Comparison of ENCODE assay signal across 10 cellular contexts in the genomic region with DNA sequence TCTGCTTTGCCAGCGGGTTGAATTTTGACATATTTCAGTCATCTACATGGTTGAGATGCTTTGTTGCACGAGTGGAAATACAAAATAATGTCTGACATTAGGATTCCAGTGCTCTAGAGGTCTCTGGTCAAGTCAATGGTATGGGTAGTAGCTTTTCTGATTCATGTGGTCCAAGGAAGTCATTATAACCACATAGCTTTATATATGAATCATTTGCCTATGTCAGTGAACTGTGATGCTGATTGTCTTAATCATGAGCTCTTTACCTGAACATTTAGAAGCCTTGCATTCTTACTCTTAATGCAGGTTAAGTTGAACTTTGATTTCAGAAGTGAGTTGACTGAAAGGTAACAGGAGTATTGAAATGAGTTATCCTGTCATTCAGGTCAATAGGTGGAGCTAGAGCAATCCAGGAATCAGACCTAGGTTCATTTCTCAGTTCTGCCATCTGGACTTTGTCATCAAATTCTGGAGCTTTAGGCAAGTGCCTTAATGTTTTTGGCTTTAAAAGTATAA. TPM values are rescaled to one million over a fixed set of nuclear protein-coding genes. Genes with fewer than 3 reads are reported as not detected.
DNase-seq lines count a peak whose midpoint lies in the region; ATAC-seq and TF ChIP-seq lines count a peak whose summit lies in the region.
"Had no signal": no experiment of that assay in that cellular context is flagged by ENCODE, and none has a peak within 500 bp of the region (broad histone marks: within the 10 kb centered on the region; RNA-seq: fewer than 3 reads in every experiment).

No MANE protein-coding gene starts in this region.

- no peaks in the 10 kb centered on the region for H3K36me3 Mint-ChIP-seq in T-cell

- no peaks in the 10 kb centered on the region for H3K27me3 Mint-ChIP-seq in T-cell
- H3K27me3 Mint-ChIP-seq: T-helper 17 cell had no signal

- in situ Hi-C loops in GM13976 (cut with MboI; ENCODE audit: low sequenced_read_pairs, unreplicated experiment) = no loop called here

- no peak overlapping the region for H2AFZ ChIP-seq in SK-N-SH (ENCODE audit: low read depth)

- peaks cover 24% of the 10 kb centered on the region for H3F3A ChIP-seq in SK-N-SH (replicated peaks; ENCODE audit: insufficient read depth)

- H3K4me3 ChIP-seq in SK-N-SH (ENCODE audit: low read depth in 2 of 2, low read length in 1 of 2) (0 out of 4 replicates have a peak overlapping the region, but pooled peaks of 1 of the 2 experiments have one; percentile 11), tibial artery (no peak overlapping the region), stomach (no peak overlapping the region)
- H3K4me3 ChIP-seq: gastroesophageal sphincter had no signal

- peaks cover 8 to 18% of the 10 kb centered on the region in 2 experiments; a peak in 3 of 4 replicates for H3K4me1 ChIP-seq in SK-N-SH (ENCODE audit: control insufficient read depth in 1 of 2, insufficient read depth in 2 of 2, low read depth in 1 of 2, low read length in 1 of 2)
- peaks cover 0 to 19% (median 10%) of the 10 kb centered on the region in 4 donors for H3K4me1 ChIP-seq in tibial artery
- peaks cover 7 to 63% (median 26%) of the 10 kb centered on the region in 4 donors for H3K4me1 ChIP-seq in stomach

- H3K27ac Mint-ChIP-seq in T-cell = peak overlapping the region in 1 of 2 donors; percentile 25
- H3K27ac Mint-ChIP-seq: T-helper 17 cell had no signal

- H3K9me3 ChIP-seq in SK-N-SH (no peaks in the 10 kb centered on the region), tibial artery (no peaks in the 10 kb centered on the region), stomach (no peaks in the 10 kb centered on the region)
- H3K9me3 ChIP-seq: gastroesophageal sphincter had no signal

- no peak overlapping the region for H3K4me3 Mint-ChIP-seq in T-cell
- H3K4me3 Mint-ChIP-seq: T-helper 17 cell had no signal

- H4K20me1 ChIP-seq in SK-N-SH (ENCODE audit: insufficient read depth) = peaks cover 72% of the 10 kb centered on the region

- H3K4me2 ChIP-seq in SK-N-SH = peak overlapping the region; percentile 83; the same call in 1 of the 2 replicates

- POLR2A ChIA-PET in SK-N-SH (lab: Yijun Ruan, JAX) (no interaction called here), T-cell (lab: Charles Lee) (interaction anchor here in 1 of 2 donors (0.6 kb wide), 1 partner anchor 75 kb away, joined by 3 read pairs; no protein-coding TSS in a partner anchor)

- TF ChIP-seq POLR2A in stomach (IDR thresholded peaks at IDR 0.05) = no peak

- H3K27me3 ChIP-seq in SK-N-SH (ENCODE audit: insufficient read depth) = no peaks in the 10 kb centered on the region
- no peaks in the 10 kb centered on the region for H3K27me3 ChIP-seq in tibial artery
- H3K27me3 ChIP-seq in stomach = no peaks in the 10 kb centered on the region
- H3K27me3 ChIP-seq: gastroesophageal sphincter had no signal

- peaks cover 57 to 65% (median 61%) of the 10 kb centered on the region in 3 donors for H3K4me1 Mint-ChIP-seq in T-cell

- peaks cover 0 to 7% of the 10 kb centered on the region in 2 experiments for H3K36me3 ChIP-seq in SK-N-SH (replicated peaks in 1 of 2; ENCODE audit: control insufficient read depth in 1 of 2, insufficient read depth in 2 of 2, low read length in 1 of 2)
- no peaks in the 10 kb centered on the region for H3K36me3 ChIP-seq in tibial artery
- H3K36me3 ChIP-seq in stomach = no peaks in the 10 kb centered on the region
- H3K36me3 ChIP-seq: gastroesophageal sphincter had no signal

- TF ChIP-seq RAD21 in SK-N-SH (IDR thresholded peaks at IDR 0.05; ENCODE audit: low read length) = peak; percentile 59

- TF ChIP-seq CTCF in GM13976 (IDR thresholded peaks at IDR 0.05; ENCODE audit: borderline replicate concordance, control extremely low read depth, extremely low read depth, insufficient read depth, missing control alignments) (no peak), SK-N-SH (IDR thresholded peaks at IDR 0.05) (peak; percentile 43), tibial artery (IDR thresholded peaks at IDR 0.05) (no peak), stomach (IDR thresholded peaks at IDR 0.05) (no peak)

- DNase-seq in CD1c-positive myeloid dendritic cell (ENCODE audit: extremely low spot score) = peak; percentile 8
- DNase-seq in GM13976 (ENCODE audit: low spot score) = peak; percentile 44
- DNase-seq in SK-N-SH = peak; percentile 25
- peak; percentile 77 for DNase-seq in iris pigment epithelial cell (ENCODE audit: low read depth)
- DNase-seq in tibial artery = no peak
- DNase-seq in T-cell = no peak
- no peak for DNase-seq in stomach
- DNase-seq: T-helper 17 cell had no signal

- intact Hi-C loops in tibial artery (cut with DNase I; ENCODE audit: low total_unique reads) (no loop called here), stomach (cut with DNase I; ENCODE audit: low total_unique reads) (no loop called here)

- CTCF ChIA-PET in SK-N-SH (lab: Yijun Ruan, JAX) (interaction anchor here (0.6 to 2.0 kb wide), 21 partner anchors 9 to 348 kb away, joined by 3 to 10 read pairs (median 4); no protein-coding TSS in a partner anchor), T-cell (lab: Charles Lee) (interaction anchor here (0.5 to 1.6 kb wide), 7 partner anchors 9 to 70 kb away, joined by 3 to 5 read pairs (median 3); no protein-coding TSS in a partner anchor)

- no peaks in the 10 kb centered on the region for H3K9me2 ChIP-seq in SK-N-SH

- H3K9me3 Mint-ChIP-seq in T-cell = no peaks in the 10 kb centered on the region

- peak overlapping the region in 1 of 2 experiments; percentile 48; a peak in 2 of 4 replicates for H3K27ac ChIP-seq in SK-N-SH (ENCODE audit: low read depth in 2 of 2, low read length in 1 of 2)
- H3K27ac ChIP-seq in tibial artery = no peak overlapping the region
- H3K27ac ChIP-seq in stomach = no peak overlapping the region
- H3K27ac ChIP-seq: gastroesophageal sphincter had no signal

- ATAC-seq in T-cell (replicated peaks in 1 of 4) (no peak), GM19035 (IDR thresholded peaks at IDR 0.05; ENCODE audit: unreplicated experiment) (no peak)
- ATAC-seq: gastroesophageal sphincter, T-helper 17 cell had no signal

- TF ChIP-seq EP300 in SK-N-SH (IDR thresholded peaks at IDR 0.05; ENCODE audit: borderline replicate concordance in 1 of 2, low read depth in 1 of 2, low read length in 1 of 2) (peak in 1 of 2 experiments; percentile 7; a peak in 1 of 4 replicates), stomach (IDR thresholded peaks at IDR 0.05) (no peak)

- peaks cover 79% of the 10 kb centered on the region for H3K79me2 ChIP-seq in SK-N-SH (ENCODE audit: insufficient read depth)

- 18% methylated on average over 2 of the region's 2 CpGs for WGBS in SK-N-SH (ENCODE audit: low lambda C conversion rate)
- 61 to 72% (median 67%) methylated on average over 2 of the region's 2 CpGs for WGBS in stomach, 5 donors

- no peak overlapping the region for H3K9ac ChIP-seq in SK-N-SH

TF ChIP-seq in SK-N-SH, 30 proteins besides CTCF, POLR2A, EP300 and RAD21:
- TF ChIP-seq TCF12 (IDR thresholded peaks at IDR 0.05) (0 out of 2 replicates have a peak, but pooled peaks have one; percentile 4), POLR2AphosphoS5 (IDR thresholded peaks at IDR 0.05; ENCODE audit: low read depth, low read length) (no peak), MEF2A (IDR thresholded peaks at IDR 0.05; ENCODE audit: borderline replicate concordance, low read depth) (no peak), FOSL2 (IDR thresholded peaks at IDR 0.05; ENCODE audit: borderline replicate concordance, low read depth) (peak; percentile 69; the same call in 1 of the 2 replicates), RFX5 (IDR thresholded peaks at IDR 0.05; ENCODE audit: low read length) (no peak), CHD2 (IDR thresholded peaks at IDR 0.05; ENCODE audit: low read length, partially characterized antibody) (no peak), JUND (IDR thresholded peaks at IDR 0.05) (peak; percentile 51; the same call in 1 of the 2 replicates)
- TF ChIP-seq, protein P1, sequence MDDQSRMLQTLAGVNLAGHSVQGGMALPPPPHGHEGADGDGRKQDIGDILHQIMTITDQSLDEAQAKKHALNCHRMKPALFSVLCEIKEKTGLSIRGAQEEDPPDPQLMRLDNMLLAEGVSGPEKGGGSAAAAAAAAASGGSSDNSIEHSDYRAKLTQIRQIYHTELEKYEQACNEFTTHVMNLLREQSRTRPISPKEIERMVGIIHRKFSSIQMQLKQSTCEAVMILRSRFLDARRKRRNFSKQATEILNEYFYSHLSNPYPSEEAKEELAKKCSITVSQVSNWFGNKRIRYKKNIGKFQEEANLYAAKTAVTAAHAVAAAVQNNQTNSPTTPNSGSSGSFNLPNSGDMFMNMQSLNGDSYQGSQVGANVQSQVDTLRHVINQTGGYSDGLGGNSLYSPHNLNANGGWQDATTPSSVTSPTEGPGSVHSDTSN (IDR thresholded peaks at IDR 0.05) = peak; percentile 37
- TF ChIP-seq, protein P2, sequence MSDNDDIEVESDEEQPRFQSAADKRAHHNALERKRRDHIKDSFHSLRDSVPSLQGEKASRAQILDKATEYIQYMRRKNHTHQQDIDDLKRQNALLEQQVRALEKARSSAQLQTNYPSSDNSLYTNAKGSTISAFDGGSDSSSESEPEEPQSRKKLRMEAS (IDR thresholded peaks at IDR 0.05; ENCODE audit: low read depth) = peak; percentile 12; the same call in 1 of the 2 replicates

RNA-seq across cellular contexts. Expression of a gene that starts 3.3 kb away (rescaled TPM):
- polyA plus RNA-seq in SK-N-SH (2012; rRNA removed) = 26.4 and 33.6 TPM in 2 replicates
- 37.6 and 40.8 TPM in 2 replicates for polyA plus RNA-seq in SK-N-SH (2012; cell fraction: cytosol; rRNA removed)
- polyA plus RNA-seq in SK-N-SH (2012; cell fraction: nucleus; rRNA removed) = 31.0 and 49.9 TPM in 2 replicates
- total RNA-seq in T-cell = 10 to 100 TPM; 35.7 to 49.7 (median 42.4) TPM
- 10 to 100 TPM in 4 of 5 donors, 1 to 10 TPM in 1; 1.2 to 85.0 (median 34.4) TPM for total RNA-seq in stomach
- polyA plus RNA-seq in stomach = 10 to 100 TPM in 1 of 3 donors, 1 to 10 TPM in 2; 7.3 to 16.5 (median 8.8) TPM

RNA-seq across cellular contexts. Expression of a gene that starts 35.3 kb away (rescaled TPM):
- polyA plus RNA-seq in SK-N-SH (2012; rRNA removed) = 0.02 TPM in 2 replicates
- 0.04 TPM in 2 replicates for polyA plus RNA-seq in SK-N-SH (2012; cell fraction: cytosol; rRNA removed)
- polyA plus RNA-seq in SK-N-SH (2012; cell fraction: nucleus; rRNA removed) = 0.06 TPM in 1 of 2 replicates, not detected in the other
- under 1 TPM in 1 of 5 donors, not detected in 4; 0.43 TPM for total RNA-seq in T-cell
- under 1 TPM in 2 of 5 donors, not detected in 3; under 0.01 TPM for total RNA-seq in stomach
- polyA plus RNA-seq in stomach = under 1 TPM in 2 of 3 donors, not detected in 1; 0.06 to 0.15 TPM

Comparison
In these comparisons a context has a peak if more than half of its experiments do, and no peak if none do; other contexts are left out.
1. DNase-seq: peak in CD1c-positive myeloid dendritic cell (single experiment), GM13976 (single experiment), SK-N-SH (single experiment) and iris pigment epithelial cell (single experiment); none in tibial artery (0 of 2), T-cell (0 of 34) and stomach (single experiment).